ENCODE assay signal across 16 cellular contexts in the genomic region with DNA sequence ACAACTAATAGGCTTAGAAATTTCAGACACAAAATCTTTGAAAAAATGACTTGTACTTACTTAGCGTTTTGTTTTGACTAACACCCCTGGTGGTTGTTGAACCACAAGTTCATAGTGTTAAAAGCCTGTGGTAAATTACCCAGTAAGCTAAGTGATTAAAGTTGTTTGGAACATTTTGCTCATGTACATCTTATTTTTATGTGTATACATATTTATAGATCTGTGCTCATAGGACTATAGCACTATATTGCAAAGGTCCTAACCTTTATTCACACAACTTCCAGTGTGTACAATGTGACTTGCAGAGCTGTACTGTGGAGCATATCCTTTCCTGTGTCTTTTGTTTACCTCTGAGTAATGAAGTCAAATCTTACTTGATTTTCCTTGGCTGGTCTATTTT.
DNase-seq lines count a peak whose midpoint lies in the region; ATAC-seq, FAIRE-seq and TF ChIP-seq lines count a peak whose summit lies in the region.
"Had no signal": no experiment of that assay in that cellular context is flagged by ENCODE, and none has a peak within 500 bp of the region (broad histone marks: within the 10 kb centered on the region; RNA-seq: fewer than 3 reads in every experiment).

No MANE protein-coding gene starts in this region.

- no peaks in the 10 kb centered on the region for H3K9me2 ChIP-seq in PC-3 (replicated peaks; ENCODE audit: low read length)
- no peaks in the 10 kb centered on the region for H3K9me2 ChIP-seq in PC-9 (ENCODE audit: insufficient read depth)

- H3F3A ChIP-seq in PC-3 (ENCODE audit: low read length, unreplicated experiment) (no peaks in the 10 kb centered on the region), PC-9 (ENCODE audit: insufficient read depth, low read depth) (no peaks in the 10 kb centered on the region)

- POLR2A ChIA-PET in activated CD8-positive, alpha-beta T cell treated with anti-CD3 and anti-CD28 coated beads for 36 hours (lab: Charles Lee) = no interaction called here
- POLR2A ChIA-PET in activated CD8-positive, alpha-beta T cell treated with anti-CD3 and anti-CD28 coated beads, Interleukin-2, amount 10 ng/mL, durations not matched to agents 7 days and 5 days (lab: Charles Lee) = no interaction called here
- POLR2A ChIA-PET in PC-3 (lab: Charles Lee; ENCODE audit: unreplicated experiment) = interaction anchor here (0.6 kb wide), 1 partner anchor 27 kb away, joined by 3 read pairs; no protein-coding TSS in a partner anchor
- POLR2A ChIA-PET in Caco-2 (lab: Charles Lee) = interaction anchor here (0.9 kb wide), 1 partner anchor 120 kb away, joined by 3 read pairs; no protein-coding TSS in a partner anchor
- POLR2A ChIA-PET in PC-9 (lab: Charles Lee; ENCODE audit: unreplicated experiment) = no interaction called here

- BruUV-seq in PC-3 (replicated peaks; lab: Mats Ljungman, UMichigan) = no TSS peak
- BruUV-seq in Caco-2 (replicated peaks; lab: Mats Ljungman, UMichigan) = no TSS peak
- BruUV-seq in PC-9 (replicated peaks; lab: Mats Ljungman, UMichigan) = no TSS peak

- no peak overlapping the region for H3K27ac Mint-ChIP-seq in activated CD8-positive, alpha-beta T cell treated with anti-CD3 and anti-CD28 coated beads for 36 hours
- no peak overlapping the region for H3K27ac Mint-ChIP-seq in activated CD8-positive, alpha-beta T cell treated with anti-CD3 and anti-CD28 coated beads, Interleukin-2, amount 10 ng/mL, durations not matched to agents 7 days and 5 days
- H3K27ac Mint-ChIP-seq in Caco-2 (ENCODE audit: unreplicated experiment) = no peak overlapping the region

- H3K4me3 ChIP-seq in PC-3 (ENCODE audit: low read length) = no peak overlapping the region
- no peak overlapping the region for H3K4me3 ChIP-seq in Caco-2 (ENCODE audit: low read depth, low read length)
- H3K4me3 ChIP-seq in PC-9 = no peak overlapping the region
- H3K4me3 ChIP-seq: BLaER1 treated with 17β-estradiol and CSF1 and Interleukin-3, amounts not matched to agents 10 nM and 100 nM; HAP-1; MG63 had no signal

- H3K27me3 Mint-ChIP-seq in activated CD8-positive, alpha-beta T cell treated with anti-CD3 and anti-CD28 coated beads for 36 hours = no peaks in the 10 kb centered on the region
- no peaks in the 10 kb centered on the region for H3K27me3 Mint-ChIP-seq in activated CD8-positive, alpha-beta T cell treated with anti-CD3 and anti-CD28 coated beads, Interleukin-2, amount 10 ng/mL, durations not matched to agents 7 days and 5 days (ENCODE audit: low read depth)
- H3K27me3 Mint-ChIP-seq in Caco-2 (ENCODE audit: insufficient read depth, unreplicated experiment) = no peaks in the 10 kb centered on the region

- H4K20me1 ChIP-seq in PC-3 (ENCODE audit: low read length) (no peaks in the 10 kb centered on the region), PC-9 (ENCODE audit: insufficient read depth) (no peaks in the 10 kb centered on the region)
- H4K20me1 ChIP-seq: BLaER1 treated with 17β-estradiol and CSF1 and Interleukin-3, amounts not matched to agents 10 nM and 100 nM had no signal

- intact Hi-C loops in activated CD8-positive, alpha-beta T cell treated with anti-CD3 and anti-CD28 coated beads for 36 hours (cut with micrococcal nuclease) = no loop called here
- intact Hi-C loops in PC-3 (cut with micrococcal nuclease) (loop anchor here (1.0 kb wide), 1 partner anchor 13 kb away; no protein-coding TSS in a partner anchor), Caco-2 (cut with micrococcal nuclease; ENCODE audit: unreplicated experiment) (no loop called here), PC-9 (cut with micrococcal nuclease; ENCODE audit: unreplicated experiment) (no loop called here)

- no peaks in the 10 kb centered on the region for H3K9me3 ChIP-seq in PC-3 (ENCODE audit: low read length)
- no peaks in the 10 kb centered on the region for H3K9me3 ChIP-seq in Caco-2
- no peaks in the 10 kb centered on the region for H3K9me3 ChIP-seq in PC-9 (ENCODE audit: insufficient read depth, low read depth)
- H3K9me3 ChIP-seq: BLaER1 treated with 17β-estradiol and CSF1 and Interleukin-3, amounts not matched to agents 10 nM and 100 nM; HAP-1; MG63 had no signal

- H3K9me3 Mint-ChIP-seq in activated CD8-positive, alpha-beta T cell treated with anti-CD3 and anti-CD28 coated beads for 36 hours = no peaks in the 10 kb centered on the region
- H3K9me3 Mint-ChIP-seq in activated CD8-positive, alpha-beta T cell treated with anti-CD3 and anti-CD28 coated beads, Interleukin-2, amount 10 ng/mL, durations not matched to agents 7 days and 5 days (ENCODE audit: insufficient read depth) = no peaks in the 10 kb centered on the region
- H3K9me3 Mint-ChIP-seq in Caco-2 (ENCODE audit: unreplicated experiment) = no peaks in the 10 kb centered on the region

- H3K9ac ChIP-seq in PC-3 (ENCODE audit: low read length) = no peak overlapping the region
- H3K9ac ChIP-seq: BLaER1 treated with 17β-estradiol and CSF1 and Interleukin-3, amounts not matched to agents 10 nM and 100 nM had no signal

- H3K36me3 Mint-ChIP-seq in activated CD8-positive, alpha-beta T cell treated with anti-CD3 and anti-CD28 coated beads for 36 hours (ENCODE audit: low read depth) = peaks cover 4% of the 10 kb centered on the region
- H3K36me3 Mint-ChIP-seq in activated CD8-positive, alpha-beta T cell treated with anti-CD3 and anti-CD28 coated beads, Interleukin-2, amount 10 ng/mL, durations not matched to agents 7 days and 5 days (ENCODE audit: low read depth) = no peaks in the 10 kb centered on the region
- peaks cover 6% of the 10 kb centered on the region for H3K36me3 Mint-ChIP-seq in Caco-2 (ENCODE audit: insufficient read depth, unreplicated experiment)

- CTCF ChIA-PET in activated CD8-positive, alpha-beta T cell treated with anti-CD3 and anti-CD28 coated beads for 36 hours (lab: Charles Lee) = interaction anchor here (1.2 to 1.6 kb wide), 2 partner anchors 141 to 147 kb away, joined by 3 to 4 read pairs; no protein-coding TSS in a partner anchor
- CTCF ChIA-PET in activated CD8-positive, alpha-beta T cell treated with anti-CD3 and anti-CD28 coated beads, Interleukin-2, amount 10 ng/mL, durations not matched to agents 7 days and 5 days (lab: Charles Lee) = no interaction called here
- CTCF ChIA-PET in PC-3 (lab: Charles Lee) (interaction anchor here (0.6 kb wide), 1 partner anchor 125 kb away, joined by 3 read pairs; no protein-coding TSS in a partner anchor), Caco-2 (lab: Charles Lee) (no interaction called here), PC-9 (lab: Charles Lee) (no interaction called here)

- H2AFZ ChIP-seq in PC-3 (ENCODE audit: low read length) (no peak overlapping the region), PC-9 (no peak overlapping the region)

- TF ChIP-seq CTCF in activated CD8-positive, alpha-beta T cell treated with anti-CD3 and anti-CD28 coated beads for 36 hours (IDR thresholded peaks at IDR 0.05) = no peak
- no peak for TF ChIP-seq CTCF in PC-3 (conservative IDR thresholded peaks at IDR 0.05; ENCODE audit: low read depth, low read length)
- no peak for TF ChIP-seq CTCF in Caco-2 (IDR thresholded peaks at IDR 0.05; ENCODE audit: insufficient read depth in 1 of 2, low read depth in 1 of 2, low read length in 1 of 2, severe bottlenecking in 1 of 2, unreplicated experiment in 1 of 2)
- no peak for TF ChIP-seq CTCF in PC-9 (conservative IDR thresholded peaks at IDR 0.05)

- DNase-seq in activated CD8-positive, alpha-beta T cell treated with anti-CD3 and anti-CD28 coated beads for 36 hours = no peak
- no peak for DNase-seq in activated CD8-positive, alpha-beta T cell treated with anti-CD3 and anti-CD28 coated beads, Interleukin-2, amount 10 ng/mL, durations not matched to agents 7 days and 5 days
- DNase-seq in PC-3 (peak; percentile 25), renal cortical epithelial cell (ENCODE audit: low read depth) (peak; percentile 11), Caco-2 (no peak), PC-9 (no peak)
- DNase-seq: KG1, MG63, NCI-H1105, NCI-H187, NCI-H446 had no signal

- H3K4me1 ChIP-seq in PC-3 (ENCODE audit: insufficient read depth, low read length) (no peaks in the 10 kb centered on the region; the same call in 1 of the 2 replicates), Caco-2 (no peaks in the 10 kb centered on the region), PC-9 (replicated peaks; ENCODE audit: insufficient read depth) (no peaks in the 10 kb centered on the region)
- H3K4me1 ChIP-seq: BLaER1 treated with 17β-estradiol and CSF1 and Interleukin-3, amounts not matched to agents 10 nM and 100 nM had no signal

- H3K4me1 Mint-ChIP-seq in activated CD8-positive, alpha-beta T cell treated with anti-CD3 and anti-CD28 coated beads for 36 hours (ENCODE audit: low read depth) = peaks cover 5% of the 10 kb centered on the region
- H3K4me1 Mint-ChIP-seq in activated CD8-positive, alpha-beta T cell treated with anti-CD3 and anti-CD28 coated beads, Interleukin-2, amount 10 ng/mL, durations not matched to agents 7 days and 5 days (ENCODE audit: low read depth) = no peaks in the 10 kb centered on the region
- H3K4me1 Mint-ChIP-seq in Caco-2 (ENCODE audit: low read depth, unreplicated experiment) = peaks cover 9% of the 10 kb centered on the region

- H3K4me3 Mint-ChIP-seq in activated CD8-positive, alpha-beta T cell treated with anti-CD3 and anti-CD28 coated beads for 36 hours = no peak overlapping the region
- H3K4me3 Mint-ChIP-seq in activated CD8-positive, alpha-beta T cell treated with anti-CD3 and anti-CD28 coated beads, Interleukin-2, amount 10 ng/mL, durations not matched to agents 7 days and 5 days = no peak overlapping the region
- H3K4me3 Mint-ChIP-seq in Caco-2 (ENCODE audit: unreplicated experiment) = no peak overlapping the region

- H3K79me2 ChIP-seq in PC-3 (ENCODE audit: low read length) (peaks cover 21% of the 10 kb centered on the region), PC-9 (ENCODE audit: low read depth) (peaks cover 13% of the 10 kb centered on the region)

- no peaks in the 10 kb centered on the region for H3K27me3 ChIP-seq in PC-3 (ENCODE audit: low read length)
- no peaks in the 10 kb centered on the region for H3K27me3 ChIP-seq in Caco-2 (replicated peaks; ENCODE audit: control insufficient read depth, insufficient read depth, low read length)
- H3K27me3 ChIP-seq in PC-9 (ENCODE audit: insufficient read depth, low read depth) = no peaks in the 10 kb centered on the region
- H3K27me3 ChIP-seq: BLaER1 treated with 17β-estradiol and CSF1 and Interleukin-3, amounts not matched to agents 10 nM and 100 nM; MG63 had no signal

- H3K27ac ChIP-seq in PC-3 (ENCODE audit: low read length) (no peak overlapping the region), PC-9 (no peak overlapping the region)
- H3K27ac ChIP-seq: BLaER1 treated with 17β-estradiol and CSF1 and Interleukin-3, amounts not matched to agents 10 nM and 100 nM; HL-60 had no signal

- H3K4me2 ChIP-seq in PC-3 (ENCODE audit: low read length) = no peak overlapping the region
- no peak overlapping the region for H3K4me2 ChIP-seq in PC-9
- H3K4me2 ChIP-seq: BLaER1 treated with 17β-estradiol and CSF1 and Interleukin-3, amounts not matched to agents 10 nM and 100 nM had no signal

- peak; percentile 94 for FAIRE-seq in endometrium (lab: Jason Lieb, UNC)

- peak; percentile 51 for ATAC-seq in activated CD8-positive, alpha-beta T cell treated with anti-CD3 and anti-CD28 coated beads for 36 hours
- ATAC-seq in activated CD8-positive, alpha-beta T cell treated with anti-CD3 and anti-CD28 coated beads, Interleukin-2, amount 10 ng/mL, durations not matched to agents 7 days and 5 days = no peak
- ATAC-seq in PC-3 (peak; percentile 94), HG03135 (IDR thresholded peaks at IDR 0.05; ENCODE audit: unreplicated experiment) (no peak)

- no peaks in the 10 kb centered on the region for H3K36me3 ChIP-seq in PC-3 (ENCODE audit: low read depth, low read length)
- no peaks in the 10 kb centered on the region for H3K36me3 ChIP-seq in Caco-2 (ENCODE audit: control insufficient read depth, insufficient read depth, low read length)
- no peaks in the 10 kb centered on the region for H3K36me3 ChIP-seq in PC-9 (ENCODE audit: low read depth)
- H3K36me3 ChIP-seq: BLaER1 treated with 17β-estradiol and CSF1 and Interleukin-3, amounts not matched to agents 10 nM and 100 nM had no signal

Comparison
In these comparisons a context has a peak if more than half of its experiments do, and no peak if none do; other contexts are left out.
1. ATAC-seq: peak in activated CD8-positive, alpha-beta T cell treated with anti-CD3 and anti-CD28 coated beads for 36 hours (single experiment) and PC-3 (single experiment); none in activated CD8-positive, alpha-beta T cell treated with anti-CD3 and anti-CD28 coated beads, Interleukin-2, amount 10 ng/mL, durations not matched to agents 7 days and 5 days (single experiment) and HG03135 (single experiment).
2. CTCF ChIA-PET loops: an anchor here in activated CD8-positive, alpha-beta T cell treated with anti-CD3 and anti-CD28 coated beads for 36 hours (1.2 to 1.6 kb wide) and PC-3 (0.6 kb wide); none called in activated CD8-positive, alpha-beta T cell treated with anti-CD3 and anti-CD28 coated beads, Interleukin-2, amount 10 ng/mL, durations not matched to agents 7 days and 5 days, Caco-2 and PC-9.
3. DNase-seq: peak in PC-3 (single experiment) and renal cortical epithelial cell (single experiment); none in activated CD8-positive, alpha-beta T cell treated with anti-CD3 and anti-CD28 coated beads for 36 hours (single experiment), activated CD8-positive, alpha-beta T cell treated with anti-CD3 and anti-CD28 coated beads, Interleukin-2, amount 10 ng/mL, durations not matched to agents 7 days and 5 days (single experiment), Caco-2 (0 of 2) and PC-9 (0 of 2).
4. POLR2A ChIA-PET loops: an anchor here in PC-3 (0.6 kb wide) and Caco-2 (0.9 kb wide); none called in activated CD8-positive, alpha-beta T cell treated with anti-CD3 and anti-CD28 coated beads for 36 hours, activated CD8-positive, alpha-beta T cell treated with anti-CD3 and anti-CD28 coated beads, Interleukin-2, amount 10 ng/mL, durations not matched to agents 7 days and 5 days and PC-9.